Comparison of ENCODE assay signal across 15 cellular contexts in the genomic region with DNA sequence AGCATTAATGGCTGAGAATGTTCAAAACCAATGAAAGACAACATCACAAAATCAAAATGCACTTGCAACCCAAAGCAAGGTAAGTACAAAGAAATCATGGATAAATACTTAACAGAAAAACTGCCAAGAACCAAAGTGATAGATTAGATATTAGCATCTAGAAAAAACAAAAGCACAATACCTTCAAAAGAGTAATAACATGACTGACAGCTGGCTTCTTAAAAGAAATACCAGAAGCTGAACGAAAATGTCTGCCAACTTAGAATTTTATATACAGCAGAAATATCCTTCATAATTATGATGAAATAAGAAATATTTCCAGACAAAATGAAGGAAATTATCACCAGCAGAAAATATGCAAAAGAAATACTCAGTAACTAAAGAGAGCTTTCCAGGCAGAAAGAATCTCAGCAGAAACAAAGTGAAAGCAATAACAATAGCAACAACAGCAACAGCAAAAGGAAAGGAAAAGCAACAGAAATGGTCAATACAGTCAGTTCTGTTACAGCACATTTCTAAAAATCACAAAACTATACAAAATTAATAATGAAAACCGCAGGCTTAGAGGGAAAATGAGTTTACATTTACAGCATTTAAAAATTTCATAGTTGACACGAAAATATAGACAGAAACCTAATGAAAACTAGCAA.
DNase-seq lines count a peak whose midpoint lies in the region; ATAC-seq and TF ChIP-seq lines count a peak whose summit lies in the region.
"Had no signal": no experiment of that assay in that cellular context is flagged by ENCODE, and none has a peak within 500 bp of the region (broad histone marks: within the 10 kb centered on the region; RNA-seq: fewer than 3 reads in every experiment).

No MANE protein-coding gene starts in this region.

- H3K79me2 ChIP-seq in osteoblast (ENCODE audit: insufficient read depth, low read length) = no peaks in the 10 kb centered on the region

- CTCF ChIA-PET in activated CD8-positive, alpha-beta memory T cell treated with anti-CD3 and anti-CD28 coated beads, Interleukin-2, amount 10 ng/mL, durations not matched to agents 7 days and 5 days (lab: Charles Lee) = no interaction called here
- CTCF ChIA-PET in activated naive CD4-positive, alpha-beta T cell treated with anti-CD3 and anti-CD28 coated beads, Interleukin-2, amount 10 ng/mL, durations not matched to agents 7 days and 5 days (lab: Charles Lee) = no interaction called here

- peak overlapping the region; percentile 54 for H3K4me2 ChIP-seq in osteoblast (ENCODE audit: insufficient read depth, low read length)

- peak overlapping the region; percentile 69 for H2AFZ ChIP-seq in osteoblast (ENCODE audit: low read length)

- H3K4me3 ChIP-seq in osteoblast (ENCODE audit: insufficient read depth, low read length) = peak overlapping the region; percentile 9
- H3K4me3 ChIP-seq: esophagus muscularis mucosa, heart left ventricle had no signal

- no peaks in the 10 kb centered on the region for H4K20me1 ChIP-seq in osteoblast (ENCODE audit: insufficient read depth, low read length)

- peak overlapping the region; percentile 71 for H3K4me3 Mint-ChIP-seq in activated CD8-positive, alpha-beta memory T cell treated with anti-CD3 and anti-CD28 coated beads, Interleukin-2, amount 10 ng/mL, durations not matched to agents 7 days and 5 days
- H3K4me3 Mint-ChIP-seq in IgD-negative memory B cell = peak overlapping the region in 3 of 4 donors; percentile 2 to 60 (median 10)
- H3K4me3 Mint-ChIP-seq in activated naive CD4-positive, alpha-beta T cell treated with anti-CD3 and anti-CD28 coated beads, Interleukin-2, amount 10 ng/mL, durations not matched to agents 7 days and 5 days = no peak overlapping the region
- H3K4me3 Mint-ChIP-seq: dendritic cell treated with granulocyte-macrophage colony-stimulating factor and Interleukin-4, amounts not matched to agents 40 ng/mL and 50 ng/mL, for 4 days had no signal

- H3K27ac Mint-ChIP-seq in activated CD8-positive, alpha-beta memory T cell treated with anti-CD3 and anti-CD28 coated beads, Interleukin-2, amount 10 ng/mL, durations not matched to agents 7 days and 5 days = peak overlapping the region; percentile 87
- H3K27ac Mint-ChIP-seq in IgD-negative memory B cell = peak overlapping the region in 1 of 3 donors; percentile 69
- no peak overlapping the region for H3K27ac Mint-ChIP-seq in activated naive CD4-positive, alpha-beta T cell treated with anti-CD3 and anti-CD28 coated beads, Interleukin-2, amount 10 ng/mL, durations not matched to agents 7 days and 5 days
- H3K27ac Mint-ChIP-seq: dendritic cell treated with granulocyte-macrophage colony-stimulating factor and Interleukin-4, amounts not matched to agents 40 ng/mL and 50 ng/mL, for 4 days had no signal

- H3K4me1 Mint-ChIP-seq in activated CD8-positive, alpha-beta memory T cell treated with anti-CD3 and anti-CD28 coated beads, Interleukin-2, amount 10 ng/mL, durations not matched to agents 7 days and 5 days = peaks cover 29% of the 10 kb centered on the region
- H3K4me1 Mint-ChIP-seq in IgD-negative memory B cell = peaks cover 4 to 6% (median 6%) of the 10 kb centered on the region in 3 donors
- H3K4me1 Mint-ChIP-seq in activated naive CD4-positive, alpha-beta T cell treated with anti-CD3 and anti-CD28 coated beads, Interleukin-2, amount 10 ng/mL, durations not matched to agents 7 days and 5 days = peaks cover 15% of the 10 kb centered on the region

- H3K36me3 Mint-ChIP-seq in activated CD8-positive, alpha-beta memory T cell treated with anti-CD3 and anti-CD28 coated beads, Interleukin-2, amount 10 ng/mL, durations not matched to agents 7 days and 5 days = peaks cover 17% of the 10 kb centered on the region
- H3K36me3 Mint-ChIP-seq in IgD-negative memory B cell = peaks cover 3% of the 10 kb centered on the region
- H3K36me3 Mint-ChIP-seq in activated naive CD4-positive, alpha-beta T cell treated with anti-CD3 and anti-CD28 coated beads, Interleukin-2, amount 10 ng/mL, durations not matched to agents 7 days and 5 days = peaks cover 2% of the 10 kb centered on the region

- H3K9me3 Mint-ChIP-seq in activated CD8-positive, alpha-beta memory T cell treated with anti-CD3 and anti-CD28 coated beads, Interleukin-2, amount 10 ng/mL, durations not matched to agents 7 days and 5 days (ENCODE audit: low read depth) = peaks cover 8% of the 10 kb centered on the region
- peaks cover 3 to 5% (median 4%) of the 10 kb centered on the region in 3 donors for H3K9me3 Mint-ChIP-seq in IgD-negative memory B cell
- no peaks in the 10 kb centered on the region for H3K9me3 Mint-ChIP-seq in activated naive CD4-positive, alpha-beta T cell treated with anti-CD3 and anti-CD28 coated beads, Interleukin-2, amount 10 ng/mL, durations not matched to agents 7 days and 5 days

- no peaks in the 10 kb centered on the region for H3K27me3 ChIP-seq in osteoblast (ENCODE audit: insufficient read depth, low read length)
- H3K27me3 ChIP-seq: esophagus muscularis mucosa, heart left ventricle had no signal

- H3K27ac ChIP-seq in osteoblast (ENCODE audit: low read depth, low read length) = no peak overlapping the region
- H3K27ac ChIP-seq: esophagus muscularis mucosa, heart left ventricle had no signal

- H3K36me3 ChIP-seq in osteoblast (ENCODE audit: insufficient read depth, low read length) = no peaks in the 10 kb centered on the region
- H3K36me3 ChIP-seq: esophagus muscularis mucosa, heart left ventricle had no signal

- H3K27me3 Mint-ChIP-seq in activated CD8-positive, alpha-beta memory T cell treated with anti-CD3 and anti-CD28 coated beads, Interleukin-2, amount 10 ng/mL, durations not matched to agents 7 days and 5 days = peaks cover 2% of the 10 kb centered on the region
- H3K27me3 Mint-ChIP-seq in IgD-negative memory B cell = peaks cover 1% of the 10 kb centered on the region
- peaks cover 7% of the 10 kb centered on the region for H3K27me3 Mint-ChIP-seq in activated naive CD4-positive, alpha-beta T cell treated with anti-CD3 and anti-CD28 coated beads, Interleukin-2, amount 10 ng/mL, durations not matched to agents 7 days and 5 days
- H3K27me3 Mint-ChIP-seq: dendritic cell treated with granulocyte-macrophage colony-stimulating factor and Interleukin-4, amounts not matched to agents 40 ng/mL and 50 ng/mL, for 4 days had no signal

- H3K4me1 ChIP-seq in osteoblast (ENCODE audit: insufficient read depth, low read length) = no peaks in the 10 kb centered on the region

- TF ChIP-seq CTCF in osteoblast (IDR thresholded peaks at IDR 0.05; ENCODE audit: extremely low read depth, low read depth, low read length) = no peak

- no peak for DNase-seq in activated CD8-positive, alpha-beta memory T cell treated with anti-CD3 and anti-CD28 coated beads, Interleukin-2, amount 10 ng/mL, durations not matched to agents 7 days and 5 days
- no peak for DNase-seq in activated CD8-positive, alpha-beta memory T cell treated with anti-CD3 and anti-CD28 coated beads, Interleukin-2, amount 50 U/mL, for 4 hours
- no peak for DNase-seq in osteoblast (ENCODE audit: insufficient read length, low spot score, missing footprints)
- DNase-seq in activated naive CD4-positive, alpha-beta T cell treated with anti-CD3 and anti-CD28 coated beads, Interleukin-2, amount 10 ng/mL, durations not matched to agents 7 days and 5 days = no peak
- DNase-seq in glomerular visceral epithelial cell (ENCODE audit: extremely low spot score) = no peak
- DNase-seq in SIG-M5 (lab: John Stamatoyannopoulos, UW) = no peak
- DNase-seq: activated CD4-positive, alpha-beta T cell treated with anti-CD3 and anti-CD28 coated beads for 4 hours; HCEC 1CT; heart left ventricle; MM.1S; NCI-H774 had no signal

- ATAC-seq in activated CD8-positive, alpha-beta memory T cell treated with anti-CD3 and anti-CD28 coated beads, Interleukin-2, amount 10 ng/mL, durations not matched to agents 7 days and 5 days = peak; percentile 74
- peak; percentile 61 for ATAC-seq in GM21619 (IDR thresholded peaks at IDR 0.05; ENCODE audit: unreplicated experiment)
- ATAC-seq: heart left ventricle had no signal

- no peaks in the 10 kb centered on the region for H3K9me3 ChIP-seq in osteoblast (ENCODE audit: low read depth, low read length)
